ENCODE assay signal across 18 cellular contexts in genomic region chr6:146697921-146698320, GRCh38.
"Had no signal": no experiment of that assay in that cellular context is flagged by ENCODE, and none has a peak within 500 bp of the region (broad histone marks: within the 10 kb centered on the region; RNA-seq: fewer than 3 reads in every experiment).

No MANE protein-coding gene starts in this region.

- H3K4me1 ChIP-seq: esophagus squamous epithelium, heart right ventricle, left ventricle myocardium inferior, lower lobe of right lung, pancreas had no signal

- FAIRE-seq: frontal cortex, pancreas, small intestine had no signal

- H3K27me3 ChIP-seq: esophagus squamous epithelium had no signal

- H3K27me3 Mint-ChIP-seq: natural killer cell treated with Interleukin-12 subunit alpha and Interleukin-12 subunit beta and Interleukin-15 and Interleukin-18, amount 100 ng/mL, for 72 hours; progenitor cell of endocrine pancreas had no signal

- H3K36me3 ChIP-seq: esophagus squamous epithelium, heart right ventricle, left ventricle myocardium inferior, lower lobe of right lung, pancreas had no signal

- H3K36me3 Mint-ChIP-seq: memory B cell; mesothelial cell of epicardium; natural killer cell treated with Interleukin-12 subunit alpha and Interleukin-12 subunit beta and Interleukin-15 and Interleukin-18, amount 100 ng/mL, for 72 hours had no signal

- H3K4me3 Mint-ChIP-seq: memory B cell; mesothelial cell of epicardium; natural killer cell treated with Interleukin-12 subunit alpha and Interleukin-12 subunit beta and Interleukin-15 and Interleukin-18, amount 100 ng/mL, for 72 hours had no signal

- H3K27ac Mint-ChIP-seq: memory B cell; mesothelial cell of epicardium; natural killer cell treated with Interleukin-12 subunit alpha and Interleukin-12 subunit beta and Interleukin-15 and Interleukin-18, amount 100 ng/mL, for 72 hours; progenitor cell of endocrine pancreas had no signal

- ATAC-seq: heart right ventricle; lower lobe of right lung; natural killer cell treated with Interleukin-12 subunit alpha and Interleukin-12 subunit beta and Interleukin-15 and Interleukin-18, amount 100 ng/mL, for 72 hours; pancreas; right cardiac atrium had no signal

- DNase-seq: esophagus squamous epithelium; heart right ventricle; hypothalamus; islet precursor cell; left ventricle myocardium inferior; lower lobe of right lung; occipital lobe; pancreas; right cardiac atrium; small intestine; stimulated activated CD4-positive, alpha-beta T cell treated with anti-CD3 and anti-CD28 coated beads, Interleukin-2, amount 100 ng/mL, for 48 hours; stimulated activated naive CD4-positive, alpha-beta T cell treated with Interleukin-2 at 50 U/mL for 16 hours; trophoblast cell had no signal

- H3K4me1 Mint-ChIP-seq: memory B cell had no signal

- H3K27ac ChIP-seq: esophagus squamous epithelium, heart right ventricle, left ventricle myocardium inferior, lower lobe of right lung, pancreas had no signal

- H3K9me3 ChIP-seq: esophagus squamous epithelium, heart right ventricle, left ventricle myocardium inferior, lower lobe of right lung, pancreas had no signal

- H3K4me3 ChIP-seq: esophagus squamous epithelium, heart right ventricle, left ventricle myocardium inferior, lower lobe of right lung, pancreas had no signal

- H3K9me3 Mint-ChIP-seq: memory B cell; mesothelial cell of epicardium; natural killer cell treated with Interleukin-12 subunit alpha and Interleukin-12 subunit beta and Interleukin-15 and Interleukin-18, amount 100 ng/mL, for 72 hours had no signal
